8 cellular contexts compared by ENCODE assay signal in genomic region chr19:2050991-2051770, GRCh38. TPM values are rescaled to one million over a fixed set of nuclear protein-coding genes. Genes with fewer than 3 reads are reported as not detected.
DNase-seq lines count a peak whose midpoint lies in the region; ATAC-seq and TF ChIP-seq lines count a peak whose summit lies in the region.

Gene MKNK2, minus strand, starts transcription at chr19:2051244. Its CDS starts 393 bp downstream, at chr19:2050851.

- TF ChIP-seq CTCF in choroid plexus epithelial cell (conservative IDR thresholded peaks at IDR 0.05; ENCODE audit: low read depth, low read length), result peak; percentile 45

- DNase-seq in AG08396 (ENCODE audit: low spot score), result peak; percentile 100
- DNase-seq in NCI-H345 (lab: John Stamatoyannopoulos, UW), result peak; percentile 90
- DNase-seq in activated CD4-positive, alpha-beta T cell treated with anti-CD3 and anti-CD28 coated beads for 36 hours, result peak; percentile 98
- DNase-seq in choroid plexus epithelial cell (ENCODE audit: low read depth), result peak; percentile 89
- peak; percentile 97 to 99 for DNase-seq in stimulated activated CD4-positive, alpha-beta T cell treated with anti-CD3 and anti-CD28 coated beads, Interleukin-1b, Interleukin-23, amount 100 ng/mL, for 4 hours (ENCODE audit: low read depth in 2 of 2)

- peak within 1 kb of the TSS; percentile 95 for H3K27ac ChIP-seq in layer of hippocampus (ENCODE audit: low read depth, low read length)

- H3K4me3 Mint-ChIP-seq in activated CD4-positive, alpha-beta T cell treated with anti-CD3 and anti-CD28 coated beads for 36 hours, result peak within 1 kb of the TSS; percentile 82

- H3K27me3 Mint-ChIP-seq in activated CD4-positive, alpha-beta T cell treated with anti-CD3 and anti-CD28 coated beads for 36 hours, result no peaks in the 10 kb centered on the region

- POLR2A ChIA-PET in activated CD4-positive, alpha-beta T cell treated with anti-CD3 and anti-CD28 coated beads for 36 hours (lab: Charles Lee), result interaction anchor here (0.6 to 2.7 kb wide), 4 partner anchors 10 to 148 kb away, joined by 3 to 20 read pairs (median 8); partner anchors contain the start of gene MOB3A

- H3K9me3 Mint-ChIP-seq in activated CD4-positive, alpha-beta T cell treated with anti-CD3 and anti-CD28 coated beads for 36 hours (ENCODE audit: low read depth), result no peaks in the 10 kb centered on the region

- no peaks in the 10 kb centered on the region for H3K27me3 ChIP-seq in layer of hippocampus (ENCODE audit: control insufficient read depth, insufficient read depth, low read length)

- peak within 1 kb of the TSS; percentile 94 for H3K27ac Mint-ChIP-seq in activated CD4-positive, alpha-beta T cell treated with anti-CD3 and anti-CD28 coated beads for 36 hours

- peaks cover 51% of the 10 kb centered on the region for H3K4me1 Mint-ChIP-seq in activated CD4-positive, alpha-beta T cell treated with anti-CD3 and anti-CD28 coated beads for 36 hours

- H3K36me3 Mint-ChIP-seq in activated CD4-positive, alpha-beta T cell treated with anti-CD3 and anti-CD28 coated beads for 36 hours (ENCODE audit: low read depth), result peaks cover 6% of the 10 kb centered on the region

- intact Hi-C loops in activated CD4-positive, alpha-beta T cell treated with anti-CD3 and anti-CD28 coated beads for 36 hours (cut with DNase I, micrococcal nuclease), result loop anchor here (1.0 to 2.0 kb wide), 7 partner anchors 9 to 100 kb away; partner anchors contain the start of genes AP3D1 (in 1 of the 2), IZUMO4 (in 1 of the 2) and MOB3A (in 1 of the 2)

- ATAC-seq in GM18873 (IDR thresholded peaks at IDR 0.05; ENCODE audit: low FRiP score, unreplicated experiment) (peak; percentile 38), HG03139 (IDR thresholded peaks at IDR 0.05; ENCODE audit: unreplicated experiment) (peak; percentile 42)
- peak; percentile 80 for ATAC-seq in activated CD4-positive, alpha-beta T cell treated with anti-CD3 and anti-CD28 coated beads for 36 hours

- H3K4me3 ChIP-seq in choroid plexus epithelial cell (ENCODE audit: low read depth, low read length), result peak within 1 kb of the TSS; percentile 91

- CTCF ChIA-PET in activated CD4-positive, alpha-beta T cell treated with anti-CD3 and anti-CD28 coated beads for 36 hours (lab: Charles Lee), result interaction anchor here (1.3 to 1.4 kb wide), 2 partner anchors 11 to 19 kb away, joined by 3 read pairs; no protein-coding TSS in a partner anchor

RNA-seq across cellular contexts. Expression of gene MKNK2, which starts in this region (rescaled TPM):
- total RNA-seq in activated CD4-positive, alpha-beta T cell treated with anti-CD3 and anti-CD28 coated beads for 36 hours, result 100 to 1,000 TPM; 139 to 155 TPM

Comparison
In these comparisons a context has a peak if more than half of its experiments do, and no peak if none do; other contexts are left out.
1. Peak in every context shown above with its lines: DNase-seq, ATAC-seq, H3K4me3 ChIP-seq and H3K27ac ChIP-seq.